8 cellular contexts compared by ENCODE assay signal in genomic region chr22:41800348-41801146, GRCh38. TPM values are rescaled to one million over a fixed set of nuclear protein-coding genes. Genes with fewer than 3 reads are reported as not detected.
A peak's percentile ranks its signal among the peaks of the same experiment; 100 is the strongest.
DNase-seq lines count a peak whose midpoint lies in the region; ATAC-seq and TF ChIP-seq lines count a peak whose summit lies in the region.

Gene CCDC134 (plus strand): TSS chr22:41800679. CDS start chr22:41808891, 8,212 bp downstream.

- no peaks in the 10 kb centered on the region for H3K36me3 ChIP-seq in BE2C
- no peaks in the 10 kb centered on the region for H3K36me3 ChIP-seq in left lung

- peaks cover 9% of the 10 kb centered on the region for H3K4me1 ChIP-seq in BE2C
- H3K4me1 ChIP-seq in left lung: peaks cover 13 to 26% of the 10 kb centered on the region in 2 donors

- TF ChIP-seq CTCF in BE2C (IDR thresholded peaks at IDR 0.05; ENCODE audit: low read depth, low read length) (no peak), left lung (IDR thresholded peaks at IDR 0.05) (no peak)

- H3K9me3 ChIP-seq in BE2C (no peaks in the 10 kb centered on the region), left lung (no peaks in the 10 kb centered on the region)

- H3K27ac ChIP-seq in left lung: peak within 1 kb of the TSS; percentile 87 to 93

- peak; percentile 96 for DNase-seq in BE2C
- DNase-seq in GM19238 (ENCODE audit: insufficient read length, low spot score): peak; percentile 97
- peak; percentile 85 for DNase-seq in NCI-H748 treated with DMSO at 0.1 percent for 48 hours (lab: John Stamatoyannopoulos, UW)
- DNase-seq in activated CD4-positive, alpha-beta T cell treated with anti-CD3 and anti-CD28 coated beads, Interleukin-2, amount 50 U/mL, for 1 hour: peak; percentile 88
- DNase-seq in cortex of kidney (lab: John Stamatoyannopoulos, UW): peak; percentile 26
- peak; percentile 93 to 98 for DNase-seq in left lung
- DNase-seq in stimulated activated CD4-positive, alpha-beta T cell treated with anti-CD3 and anti-CD28 coated beads, Interleukin-2, amount 100 ng/mL, for 4 hours (ENCODE audit: low read depth): peak; percentile 78

- intact Hi-C loops in left lung (cut with DNase I): no loop called here

- H3K4me3 ChIP-seq in BE2C (ENCODE audit: low read depth, low read length): peak within 1 kb of the TSS; percentile 95
- H3K4me3 ChIP-seq in left lung: peak within 1 kb of the TSS; percentile 65 to 85

- peak; percentile 70 for ATAC-seq in HG03457 (IDR thresholded peaks at IDR 0.05; ENCODE audit: unreplicated experiment)
- peak; percentile 99 for ATAC-seq in left lung

- H3K27me3 ChIP-seq in BE2C (no peaks in the 10 kb centered on the region), left lung (no peaks in the 10 kb centered on the region)

RNA-seq across cellular contexts. Expression of gene CCDC134, which starts in this region (rescaled TPM):
- polyA plus RNA-seq in BE2C (2012; ENCODE audit: insufficient read depth, insufficient read length, low read depth): 4.3 TPM
- 10 to 100 TPM in 1 of 2 donors, 1 to 10 TPM in 1; 9.7 to 14.1 TPM for total RNA-seq in left lung

Comparison
In these comparisons a context has a peak if more than half of its experiments do, and no peak if none do; other contexts are left out.
1. Peak in every context shown above with its lines: DNase-seq, ATAC-seq, H3K4me3 ChIP-seq and H3K27ac ChIP-seq.
2. DNase-seq: peak in every context shown above with its lines; median percentile 97 in GM19238; 96 in BE2C; 96 in left lung; 88 in activated CD4-positive, alpha-beta T cell treated with anti-CD3 and anti-CD28 coated beads, Interleukin-2, amount 50 U/mL, for 1 hour; 85 in NCI-H748 treated with DMSO at 0.1 percent for 48 hours; 78 in stimulated activated CD4-positive, alpha-beta T cell treated with anti-CD3 and anti-CD28 coated beads, Interleukin-2, amount 100 ng/mL, for 4 hours; 26 in cortex of kidney.